ENCODE assay signal across 8 cellular contexts in genomic region chr1:77779529-77780281, GRCh38. TPM values are rescaled to one million over a fixed set of nuclear protein-coding genes. Genes with fewer than 3 reads are reported as not detected.
DNase-seq lines count a peak whose midpoint lies in the region; ATAC-seq and TF ChIP-seq lines count a peak whose summit lies in the region.

Gene MIGA1, plus strand, starts transcription at chr1:77779649. Its CDS starts 3,604 bp downstream, at chr1:77783253.

- peak within 1 kb of the TSS; percentile 93 to 98 (median 96) for H3K4me3 Mint-ChIP-seq in IgD-negative memory B cell

- no peaks in the 10 kb centered on the region for H3K27me3 Mint-ChIP-seq in IgD-negative memory B cell

- no peak for TF ChIP-seq CTCF in epithelial cell of proximal tubule (conservative IDR thresholded peaks at IDR 0.05; ENCODE audit: low read depth, low read length)

- H3K9me3 Mint-ChIP-seq in IgD-negative memory B cell, result no peaks in the 10 kb centered on the region

- peaks cover 23 to 28% (median 28%) of the 10 kb centered on the region in 3 donors for H3K4me1 Mint-ChIP-seq in IgD-negative memory B cell

- ATAC-seq in GM21576 (IDR thresholded peaks at IDR 0.05; ENCODE audit: unreplicated experiment), result peak; percentile 91

- peak within 1 kb of the TSS; percentile 99 for H3K4me3 ChIP-seq in epithelial cell of proximal tubule (ENCODE audit: low read depth, low read length)

- H3K36me3 Mint-ChIP-seq in IgD-negative memory B cell, result peaks cover 2% of the 10 kb centered on the region

- H3K27ac Mint-ChIP-seq in IgD-negative memory B cell, result peak within 1 kb of the TSS; percentile 64 to 98 (median 89)

- peak; percentile 89 for DNase-seq in DMS153 (lab: John Stamatoyannopoulos, UW)
- peak; percentile 96 for DNase-seq in OCI-M1 (lab: John Stamatoyannopoulos, UW)
- DNase-seq in activated T-cell treated with anti-CD3 and anti-CD28 coated beads for 4 hours, result peak; percentile 83
- DNase-seq in epithelial cell of proximal tubule (ENCODE audit: low read depth), result no peak
- peak; percentile 92 for DNase-seq in mucosa of gallbladder (ENCODE audit: low spot score)
- DNase-seq in stimulated activated CD8-positive, alpha-beta memory T cell treated with anti-CD3 and anti-CD28 coated beads, Interleukin-4, amount 100 ng/mL, for 24 hours (ENCODE audit: low read depth), result peak; percentile 71

RNA-seq across cellular contexts. Expression of gene MIGA1, which starts in this region (rescaled TPM):
- 9.1 TPM for polyA plus RNA-seq in IgD-negative memory B cell
- 7.9 and 8.9 TPM in 2 replicates for total RNA-seq in epithelial cell of proximal tubule
- 22.4 TPM for total RNA-seq in mucosa of gallbladder
